ENCODE assay signal across 8 cellular contexts in the genomic region with DNA sequence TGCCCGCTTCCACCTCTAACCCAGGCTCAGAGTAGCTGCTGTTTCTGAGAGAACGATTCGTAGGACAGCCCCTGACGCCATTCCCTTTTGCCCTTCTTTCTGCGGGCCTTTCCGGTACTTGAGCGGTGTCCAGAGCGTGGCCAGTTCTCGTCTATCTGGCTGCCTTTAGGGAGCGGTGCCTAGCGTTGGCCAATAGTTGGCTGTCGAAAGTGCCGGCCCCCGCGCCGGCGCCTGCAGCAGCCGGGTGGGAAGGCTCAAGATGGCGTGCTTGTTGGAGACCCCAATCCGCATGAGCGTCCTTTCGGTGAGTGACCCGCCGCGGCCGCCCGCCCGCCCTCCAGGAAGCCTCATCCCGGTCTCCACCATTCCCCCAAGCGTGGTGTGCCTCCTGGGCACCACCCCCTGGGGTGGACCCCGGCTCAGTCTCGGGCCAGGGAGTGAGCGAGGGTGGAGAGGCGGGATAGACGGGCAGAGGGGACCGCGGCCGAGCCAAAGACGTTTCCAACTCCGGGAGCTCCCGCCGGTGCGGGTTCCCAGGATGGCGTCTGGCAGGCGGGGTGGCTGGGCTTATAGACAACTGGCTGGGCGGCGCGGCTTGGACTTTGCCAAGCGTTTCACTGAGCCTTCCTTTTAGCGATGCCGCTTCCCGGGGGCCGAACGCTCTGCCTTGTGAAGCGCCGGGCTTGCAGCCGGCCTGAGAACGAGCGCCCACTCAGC. TPM values are rescaled to one million over a fixed set of nuclear protein-coding genes. Genes with fewer than 3 reads are reported as not detected.
A peak's percentile ranks its signal among the peaks of the same experiment; 100 is the strongest.
DNase-seq lines count a peak whose midpoint lies in the region; ATAC-seq, FAIRE-seq and TF ChIP-seq lines count a peak whose summit lies in the region.

A gene with protein sequence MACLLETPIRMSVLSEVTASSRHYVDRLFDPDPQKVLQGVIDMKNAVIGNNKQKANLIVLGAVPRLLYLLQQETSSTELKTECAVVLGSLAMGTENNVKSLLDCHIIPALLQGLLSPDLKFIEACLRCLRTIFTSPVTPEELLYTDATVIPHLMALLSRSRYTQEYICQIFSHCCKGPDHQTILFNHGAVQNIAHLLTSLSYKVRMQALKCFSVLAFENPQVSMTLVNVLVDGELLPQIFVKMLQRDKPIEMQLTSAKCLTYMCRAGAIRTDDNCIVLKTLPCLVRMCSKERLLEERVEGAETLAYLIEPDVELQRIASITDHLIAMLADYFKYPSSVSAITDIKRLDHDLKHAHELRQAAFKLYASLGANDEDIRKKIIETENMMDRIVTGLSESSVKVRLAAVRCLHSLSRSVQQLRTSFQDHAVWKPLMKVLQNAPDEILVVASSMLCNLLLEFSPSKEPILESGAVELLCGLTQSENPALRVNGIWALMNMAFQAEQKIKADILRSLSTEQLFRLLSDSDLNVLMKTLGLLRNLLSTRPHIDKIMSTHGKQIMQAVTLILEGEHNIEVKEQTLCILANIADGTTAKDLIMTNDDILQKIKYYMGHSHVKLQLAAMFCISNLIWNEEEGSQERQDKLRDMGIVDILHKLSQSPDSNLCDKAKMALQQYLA (plus strand): TSS at position 6 of the 717 bp plus-strand sequence. CDS start 254 bp downstream, at position 260.

- H3K79me2 ChIP-seq in K562 (ENCODE audit: control insufficient read depth, insufficient read depth, low read length), result peaks cover 53% of the 10 kb centered on the region

- CTCF ChIA-PET in K562 (lab: Yijun Ruan, JAX; ENCODE audit: low intra/inter-chr PET ratio), result no interaction called here

- peak; percentile 82 for TF ChIP-seq POLR2A in K562 (conservative IDR thresholded peaks at IDR 0.05)

- TF ChIP-seq RAD21 in K562 (CRISPR knock-in tag; conservative IDR thresholded peaks at IDR 0.05 in 1 of 2, IDR thresholded peaks at IDR 0.05 in 1 of 2), result no peak

- H3K4me3 ChIP-seq in SJCRH30 (peak within 1 kb of the TSS; percentile 92), K562 (peak within 1 kb of the TSS; percentile 77), retinal pigment epithelial cell (ENCODE audit: low read length) (peak within 1 kb of the TSS; percentile 81)

- H3K4me2 ChIP-seq in K562 (ENCODE audit: insufficient read depth, low read length), result peak within 1 kb of the TSS; percentile 92

- in situ Hi-C loops in K562 (cut with MboI), result no loop called here

- BruUV-seq in K562 (replicated peaks; lab: Mats Ljungman, UMichigan), result no TSS peak

- H3K9me3 ChIP-seq in SJCRH30 (replicated peaks), result no peaks in the 10 kb centered on the region
- H3K9me3 ChIP-seq in K562 (replicated peaks; ENCODE audit: control insufficient read depth, insufficient read depth, low read depth, low read length), result no peaks in the 10 kb centered on the region

- peak within 1 kb of the TSS; percentile 98 for H3K27ac ChIP-seq in SJCRH30
- peak within 1 kb of the TSS; percentile 97 for H3K27ac ChIP-seq in K562 (ENCODE audit: extremely low read depth, low read depth, low read length)

- H3K27me3 ChIP-seq in SJCRH30 (no peaks in the 10 kb centered on the region), K562 (ENCODE audit: control insufficient read depth in 2 of 2, insufficient read depth in 2 of 2, low read length in 2 of 2) (no peaks in the 10 kb centered on the region)

- peak; percentile 91 for FAIRE-seq in K562 (lab: Jason Lieb, UNC)

- peak within 1 kb of the TSS; percentile 92 for H2AFZ ChIP-seq in K562 (ENCODE audit: low read depth, low read length)

- no peaks in the 10 kb centered on the region for H3K9me1 ChIP-seq in K562 (ENCODE audit: control insufficient read depth, insufficient read depth, low read length)

- DNase-seq in EH (ENCODE audit: low read depth) (peak; percentile 57), SJCRH30 (peak; percentile 76), K562 (ENCODE audit: extremely low read depth in 1 of 4, low spot score in 3 of 4) (peak in 2 of 4 experiments; percentile 56 to 62), hypothalamus (lab: John Stamatoyannopoulos, UW) (peak in 49 of 51 donors; percentile 21 to 96 (median 82)), retinal pigment epithelial cell (ENCODE audit: low read depth) (no peak), RPMI8226 (no peak)

- no peak for TF ChIP-seq CTCF in K562 (IDR thresholded peaks at IDR 0.05 in 2 of 3, conservative IDR thresholded peaks at IDR 0.05 in 1 of 3; ENCODE audit: insufficient read depth in 2 of 3, low read depth in 1 of 3, low read length in 3 of 3)
- no peak for TF ChIP-seq CTCF in retinal pigment epithelial cell (conservative IDR thresholded peaks at IDR 0.05; ENCODE audit: low read depth, low read length)

- H4K20me1 ChIP-seq in K562 (replicated peaks; ENCODE audit: control insufficient read depth, insufficient read depth, low read length), result no peaks in the 10 kb centered on the region; the same call in 1 of the 2 replicates

- WGBS in K562 (ENCODE audit: insufficient coverage, low coverage, missing lambda C conversion rate), result under 1% methylated on average over 29 of the region's 59 CpGs

- H3K9ac ChIP-seq in K562 (ENCODE audit: insufficient read depth in 1 of 2, low read depth in 2 of 2, low read length in 2 of 2), result peak within 1 kb of the TSS; percentile 92 to 95

- POLR2A ChIA-PET in K562 (lab: Yijun Ruan, JAX), result interaction anchor here (0.5 to 2.5 kb wide), 4 partner anchors 10 to 114 kb away, joined by 3 to 14 read pairs (median 4); a partner anchor contains a TSS

- H3K36me3 ChIP-seq in SJCRH30 (peaks cover 11% of the 10 kb centered on the region), K562 (ENCODE audit: control insufficient read depth, insufficient read depth, low read length) (peaks cover 28% of the 10 kb centered on the region)

- H3K4me1 ChIP-seq in SJCRH30 (peaks cover 12% of the 10 kb centered on the region), K562 (replicated peaks in 1 of 2; ENCODE audit: control insufficient read depth in 2 of 2, insufficient read depth in 2 of 2, low read length in 2 of 2) (peaks cover 0 to 14% of the 10 kb centered on the region in 2 experiments; a peak in 3 of 5 replicates)

- TF ChIP-seq EP300 in K562 (IDR thresholded peaks at IDR 0.05; ENCODE audit: low read length), result peak; percentile 96

- intact Hi-C loops in K562 (cut with micrococcal nuclease), result loop anchor here (10.0 kb wide), 1 partner anchor 727 kb away; no protein-coding TSS in a partner anchor

- ATAC-seq in GM19455 (IDR thresholded peaks at IDR 0.05; ENCODE audit: unreplicated experiment) (peak; percentile 65), HG03565 (IDR thresholded peaks at IDR 0.05; ENCODE audit: unreplicated experiment) (peak; percentile 28), K562 (peak; percentile 77)

TF ChIP-seq in K562, 482 proteins besides CTCF, POLR2A, EP300 and RAD21 (continues in another document):
- TF ChIP-seq HNRNPH1 (optimal IDR thresholded peaks at IDR 0.05; ENCODE audit: low read depth, low read length) (no peak), RHOXF2B (CRISPR knock-in tag; conservative IDR thresholded peaks at IDR 0.05) (no peak), BCOR (IDR thresholded peaks at IDR 0.05) (peak; percentile 35; the same call in 1 of the 2 replicates), SAP30 (IDR thresholded peaks at IDR 0.05; ENCODE audit: borderline replicate concordance, insufficient read depth, low read depth, low read length, poor library complexity, severe bottlenecking) (peak; percentile 9), SMAD1 (IDR thresholded peaks at IDR 0.05; ENCODE audit: low read depth, low read length, partially characterized antibody) (no peak), ZNF830 (CRISPR knock-in tag; IDR thresholded peaks at IDR 0.05) (0 out of 2 replicates have a peak, but pooled peaks have one; percentile 58)
- TF ChIP-seq, protein P1, sequence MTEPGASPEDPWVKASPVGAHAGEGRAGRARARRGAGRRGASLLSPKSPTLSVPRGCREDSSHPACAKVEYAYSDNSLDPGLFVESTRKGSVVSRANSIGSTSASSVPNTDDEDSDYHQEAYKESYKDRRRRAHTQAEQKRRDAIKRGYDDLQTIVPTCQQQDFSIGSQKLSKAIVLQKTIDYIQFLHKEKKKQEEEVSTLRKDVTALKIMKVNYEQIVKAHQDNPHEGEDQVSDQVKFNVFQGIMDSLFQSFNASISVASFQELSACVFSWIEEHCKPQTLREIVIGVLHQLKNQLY (CRISPR knock-in tag; conservative IDR thresholded peaks at IDR 0.05), result no peak
- TF ChIP-seq, protein P2, sequence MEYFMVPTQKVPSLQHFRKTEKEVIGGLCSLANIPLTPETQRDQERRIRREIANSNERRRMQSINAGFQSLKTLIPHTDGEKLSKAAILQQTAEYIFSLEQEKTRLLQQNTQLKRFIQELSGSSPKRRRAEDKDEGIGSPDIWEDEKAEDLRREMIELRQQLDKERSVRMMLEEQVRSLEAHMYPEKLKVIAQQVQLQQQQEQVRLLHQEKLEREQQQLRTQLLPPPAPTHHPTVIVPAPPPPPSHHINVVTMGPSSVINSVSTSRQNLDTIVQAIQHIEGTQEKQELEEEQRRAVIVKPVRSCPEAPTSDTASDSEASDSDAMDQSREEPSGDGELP (CRISPR knock-in tag; IDR thresholded peaks at IDR 0.05; ENCODE audit: borderline replicate concordance), result peak; percentile 77; the same call in 1 of the 2 replicates

RNA-seq across cellular contexts. Expression of the gene that starts here (rescaled TPM):
- 63.3 and 64.3 TPM in 2 replicates for total RNA-seq in SJCRH30 (2014; rRNA removed; shearing (Covaris generic))
- total RNA-seq in K562 (2011; cell fraction: chromatin; rRNA removed; ENCODE audit: low replicate concordance), result 165 and 168 TPM in 2 replicates
- total RNA-seq in K562 (2011; cell fraction: nucleolus; rRNA removed), result 84.4 and 85.4 TPM in 2 replicates
- 96.1 and 121 TPM in 2 replicates for total RNA-seq in K562 (2011; cell fraction: nucleoplasm; rRNA removed)
- total RNA-seq in K562 (2014; rRNA removed) (22.0 and 22.4 TPM in 2 replicates), K562 (2014; rRNA removed; fragmentation: Illumina TruSeq; extraction: Trizol) (43.6 and 51.1 TPM in 2 replicates), K562 (2015; rRNA removed; fragmentation: Illumina TruSeq; extraction: Trizol) (33.5 and 37.3 TPM in 2 replicates), K562 (2021) (33.5 and 39.7 TPM in 2 replicates)
- polyA plus RNA-seq in K562 (2011; rRNA removed) (69.2 and 76.1 TPM in 2 replicates), K562 (2014; fragmentation: Illumina TruSeq; extraction: Trizol) (32.2 and 37.6 TPM in 2 replicates), K562 (2014; fragmentation: Nextera tagmentation; extraction: Ambion mirVana) (10 to 100 TPM; 33.7 to 53.9 TPM), K562 (2014; rRNA removed) (25.7 and 25.8 TPM in 2 replicates)
- polyA plus RNA-seq in K562 (2011; cell fraction: cytosol; rRNA removed), result 49.0 and 59.2 TPM in 2 replicates
- polyA plus RNA-seq in K562 (2011; cell fraction: nucleus; rRNA removed), result 104 and 119 TPM in 2 replicates
- 18.5 and 22.9 TPM in 2 replicates for polyA plus RNA-seq in K562 (2012)
- 124 and 144 TPM in 2 replicates for polyA minus RNA-seq in K562 (2011; rRNA and poly(A)+ RNA removed)
- polyA minus RNA-seq in K562 (2011; cell fraction: cytosol; rRNA and poly(A)+ RNA removed), result 28.2 and 49.7 TPM in 2 replicates
- 95.2 and 160 TPM in 2 replicates for polyA minus RNA-seq in K562 (2011; cell fraction: nucleus; rRNA and poly(A)+ RNA removed)

Comparison
In these comparisons a context has a peak if more than half of its experiments do, and no peak if none do; other contexts are left out.
1. DNase-seq: peak in EH (single experiment), SJCRH30 (2 of 2) and hypothalamus (49 of 51); none in retinal pigment epithelial cell (single experiment) and RPMI8226 (single experiment).
2. Peak in every context shown above with its lines, with median percentiles within 50 percentile points of each other: ATAC-seq and H3K4me3 ChIP-seq.